ENCODE assay signal across 8 cellular contexts in the genomic region with DNA sequence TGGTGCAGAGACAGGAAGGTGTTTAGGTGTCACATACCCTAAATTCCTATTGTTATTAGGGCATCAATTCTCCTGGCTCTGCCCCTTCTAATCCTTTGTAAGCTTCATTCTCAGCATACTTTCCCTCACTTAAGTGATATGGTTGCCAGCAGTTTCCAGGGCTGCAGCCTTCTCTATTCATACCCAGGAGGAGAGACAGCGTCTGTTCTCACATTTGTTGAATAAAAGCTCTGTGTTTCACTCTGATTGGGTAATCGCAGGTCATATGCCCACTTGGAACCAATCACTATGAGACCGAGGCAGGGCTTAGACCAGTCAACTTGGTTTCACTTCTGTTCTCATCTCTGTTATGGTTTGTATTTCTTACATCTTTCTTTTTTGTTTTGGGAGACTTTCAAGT.
A peak's percentile ranks its signal among the peaks of the same experiment; 100 is the strongest.
DNase-seq lines count a peak whose midpoint lies in the region; ATAC-seq and TF ChIP-seq lines count a peak whose summit lies in the region.

No MANE protein-coding gene starts in this region.

- H3K56ac ChIP-seq in mesendoderm (ENCODE audit: low read length), result no peak overlapping the region

- no peak overlapping the region for H4K8ac ChIP-seq in mesendoderm (ENCODE audit: low read depth, low read length)

- WGBS in endodermal cell (ENCODE audit: insufficient coverage in 1 of 2, insufficient read length in 1 of 2), 2 experiments, result 46 to 53% methylated on average over 3 of the region's 3 CpGs
- WGBS in mesendoderm (ENCODE audit: extremely low coverage, insufficient coverage, low lambda C conversion rate), result no CpG with 5 or more reads among the region's 3 CpGs

- H3K18ac ChIP-seq in mesendoderm (ENCODE audit: low read length), result no peak overlapping the region

- no peak overlapping the region for H3K4me2 ChIP-seq in mesendoderm (ENCODE audit: low read length)

- H3K4me3 Mint-ChIP-seq in endodermal cell (peak overlapping the region; percentile 20), type B pancreatic cell (peak overlapping the region; percentile 72)

- H3K36me3 Mint-ChIP-seq in endodermal cell (ENCODE audit: low read depth) (no peaks in the 10 kb centered on the region), type B pancreatic cell (no peaks in the 10 kb centered on the region)

- ATAC-seq in GM18861 (IDR thresholded peaks at IDR 0.05; ENCODE audit: unreplicated experiment) (peak; percentile 95), HG03135 (IDR thresholded peaks at IDR 0.05; ENCODE audit: unreplicated experiment) (peak; percentile 95), Panc1 (peak; percentile 73)

- H3K36me3 ChIP-seq in Panc1 (ENCODE audit: control insufficient read depth, insufficient read depth, low read length), result no peaks in the 10 kb centered on the region
- H3K36me3 ChIP-seq in endodermal cell (ENCODE audit: control insufficient read depth, insufficient read depth, low read length), result no peaks in the 10 kb centered on the region
- H3K36me3 ChIP-seq in mesendoderm (ENCODE audit: control insufficient read depth, insufficient read depth, low read length), result no peaks in the 10 kb centered on the region

- peaks cover 12% of the 10 kb centered on the region for H3K4me1 Mint-ChIP-seq in endodermal cell
- no peaks in the 10 kb centered on the region for H3K4me1 Mint-ChIP-seq in type B pancreatic cell (ENCODE audit: unreplicated experiment)

- CTCF ChIA-PET in Panc1 (lab: Charles Lee), result interaction anchor here (0.6 kb wide), 1 partner anchor 1220 kb away, joined by 3 read pairs; no protein-coding TSS in a partner anchor

- H3K27ac ChIP-seq in Panc1 (ENCODE audit: low read length), result no peak overlapping the region
- H3K27ac ChIP-seq in endodermal cell (ENCODE audit: low read depth, low read length), result peak overlapping the region; percentile 47
- H3K27ac ChIP-seq in mesendoderm (ENCODE audit: low read depth, low read length), result no peak overlapping the region

- peak overlapping the region; percentile 29 for H3K4me3 ChIP-seq in AG09309 (ENCODE audit: control insufficient read depth, low read depth, low read length)
- H3K4me3 ChIP-seq in Panc1 (ENCODE audit: low read depth in 2 of 2, low read length in 2 of 2), result peak overlapping the region in 1 of 2 experiments; percentile 10; a peak in 1 of 4 replicates
- H3K4me3 ChIP-seq in endodermal cell (ENCODE audit: low read length), result peak overlapping the region; percentile 82
- H3K4me3 ChIP-seq in mesendoderm (ENCODE audit: low read length), result no peak overlapping the region

- in situ Hi-C loops in Panc1 (cut with HindIII; ENCODE audit: low pct_unique_long_range_greater_than_20kb, low sequenced_read_pairs), result no loop called here

- H3K4ac ChIP-seq in mesendoderm (ENCODE audit: low read depth, low read length), result no peak overlapping the region

- H3K27me3 ChIP-seq in Panc1 (ENCODE audit: control insufficient read depth, insufficient read depth, low read length) (no peaks in the 10 kb centered on the region), endodermal cell (ENCODE audit: control insufficient read depth, insufficient read depth, low read length, poor library complexity, severe bottlenecking) (no peaks in the 10 kb centered on the region), mesendoderm (ENCODE audit: insufficient read depth, low read length, poor library complexity) (no peaks in the 10 kb centered on the region)

- peak overlapping the region; percentile 72 for H3K9ac ChIP-seq in endodermal cell (ENCODE audit: extremely low read depth, low read length, poor library complexity, severe bottlenecking)
- H3K9ac ChIP-seq in mesendoderm (ENCODE audit: low read length), result no peak overlapping the region

- no peaks in the 10 kb centered on the region for H3K9me3 ChIP-seq in Panc1 (ENCODE audit: control insufficient read depth, insufficient read depth, low read depth, low read length)
- H3K9me3 ChIP-seq in endodermal cell (ENCODE audit: control insufficient read depth, low read length), result peaks cover 3% of the 10 kb centered on the region

- H3K23ac ChIP-seq in mesendoderm (ENCODE audit: low read length), result no peak overlapping the region

- H2BK120ac ChIP-seq in mesendoderm (ENCODE audit: low read depth, low read length), result no peak overlapping the region

- no peak overlapping the region for H2BK5ac ChIP-seq in mesendoderm (ENCODE audit: low read length)

- H3K27me3 Mint-ChIP-seq in endodermal cell (ENCODE audit: insufficient read depth) (no peaks in the 10 kb centered on the region), type B pancreatic cell (no peaks in the 10 kb centered on the region)

- BruUV-seq in Panc1 (replicated peaks; lab: Mats Ljungman, UMichigan), result no TSS peak

- H4K5ac ChIP-seq in mesendoderm (ENCODE audit: low read length), result no peak overlapping the region

- no peak overlapping the region for H2BK15ac ChIP-seq in mesendoderm (replicated peaks; ENCODE audit: low read depth)

- peak overlapping the region; percentile 87 for H3K27ac Mint-ChIP-seq in endodermal cell
- no peak overlapping the region for H3K27ac Mint-ChIP-seq in type B pancreatic cell

- no peaks in the 10 kb centered on the region for H3K4me1 ChIP-seq in Panc1 (ENCODE audit: control insufficient read depth, insufficient read depth, low read length)
- H3K4me1 ChIP-seq in endodermal cell (ENCODE audit: control insufficient read depth, insufficient read depth, low read length), result peaks cover 5% of the 10 kb centered on the region
- no peaks in the 10 kb centered on the region for H3K4me1 ChIP-seq in mesendoderm (ENCODE audit: control insufficient read depth, low read depth, low read length)

- TF ChIP-seq CTCF in AG09309 (IDR thresholded peaks at IDR 0.05; ENCODE audit: control insufficient read depth, insufficient read depth, low read depth, low read length, missing control alignments) (no peak), Panc1 (IDR thresholded peaks at IDR 0.05) (no peak), endodermal cell (conservative IDR thresholded peaks at IDR 0.05) (no peak), type B pancreatic cell (conservative IDR thresholded peaks at IDR 0.05) (no peak)

- POLR2A ChIA-PET in Panc1 (lab: Charles Lee), result no interaction called here

- DNase-seq in AG09309 (ENCODE audit: low read depth) (peak; percentile 70), Panc1 (ENCODE audit: low read depth, low spot score) (peak; percentile 30), endodermal cell (peak; percentile 90), mesendoderm (peak; percentile 100), type B pancreatic cell (ENCODE audit: extremely low spot score, unreplicated experiment) (no peak), GF-D8 (lab: John Stamatoyannopoulos, UW) (no peak)

- peaks cover 1% of the 10 kb centered on the region for H3K9me3 Mint-ChIP-seq in endodermal cell
- no peaks in the 10 kb centered on the region for H3K9me3 Mint-ChIP-seq in type B pancreatic cell

- no peaks in the 10 kb centered on the region for H3K79me2 ChIP-seq in mesendoderm (ENCODE audit: control insufficient read depth, insufficient read depth, low read length)

- H3K79me1 ChIP-seq in mesendoderm (ENCODE audit: low read length), result no peaks in the 10 kb centered on the region

- intact Hi-C loops in Panc1 (cut with micrococcal nuclease; ENCODE audit: unreplicated experiment), result no loop called here

- H2AK5ac ChIP-seq in mesendoderm (ENCODE audit: low read length), result no peak overlapping the region

Comparison
In these comparisons a context has a peak if more than half of its experiments do, and no peak if none do; other contexts are left out.
1. DNase-seq: peak in AG09309 (single experiment), Panc1 (single experiment), endodermal cell (single experiment) and mesendoderm (single experiment); none in type B pancreatic cell (single experiment) and GF-D8 (single experiment).
2. Peak in every context shown above with its lines, with median percentiles within 50 percentile points of each other: ATAC-seq.